Comparison of ENCODE assay signal across 8 cellular contexts in the genomic region with DNA sequence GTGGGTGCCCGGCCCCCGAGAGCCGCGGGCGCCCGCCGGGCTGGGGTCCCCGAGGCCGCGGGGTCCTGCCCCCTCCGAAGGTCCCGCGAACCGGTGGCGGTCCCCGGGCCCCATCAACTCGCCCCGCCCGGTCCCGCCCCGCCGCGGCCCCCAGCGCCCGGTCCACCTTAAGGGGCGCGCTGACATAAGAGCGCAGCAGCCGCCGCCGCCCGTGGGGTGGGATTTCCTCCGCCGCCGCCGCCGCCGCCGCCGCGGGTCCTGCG. TPM values are rescaled to one million over a fixed set of nuclear protein-coding genes. Genes with fewer than 3 reads are reported as not detected.
DNase-seq lines count a peak whose midpoint lies in the region; ATAC-seq and TF ChIP-seq lines count a peak whose summit lies in the region.

A gene with protein sequence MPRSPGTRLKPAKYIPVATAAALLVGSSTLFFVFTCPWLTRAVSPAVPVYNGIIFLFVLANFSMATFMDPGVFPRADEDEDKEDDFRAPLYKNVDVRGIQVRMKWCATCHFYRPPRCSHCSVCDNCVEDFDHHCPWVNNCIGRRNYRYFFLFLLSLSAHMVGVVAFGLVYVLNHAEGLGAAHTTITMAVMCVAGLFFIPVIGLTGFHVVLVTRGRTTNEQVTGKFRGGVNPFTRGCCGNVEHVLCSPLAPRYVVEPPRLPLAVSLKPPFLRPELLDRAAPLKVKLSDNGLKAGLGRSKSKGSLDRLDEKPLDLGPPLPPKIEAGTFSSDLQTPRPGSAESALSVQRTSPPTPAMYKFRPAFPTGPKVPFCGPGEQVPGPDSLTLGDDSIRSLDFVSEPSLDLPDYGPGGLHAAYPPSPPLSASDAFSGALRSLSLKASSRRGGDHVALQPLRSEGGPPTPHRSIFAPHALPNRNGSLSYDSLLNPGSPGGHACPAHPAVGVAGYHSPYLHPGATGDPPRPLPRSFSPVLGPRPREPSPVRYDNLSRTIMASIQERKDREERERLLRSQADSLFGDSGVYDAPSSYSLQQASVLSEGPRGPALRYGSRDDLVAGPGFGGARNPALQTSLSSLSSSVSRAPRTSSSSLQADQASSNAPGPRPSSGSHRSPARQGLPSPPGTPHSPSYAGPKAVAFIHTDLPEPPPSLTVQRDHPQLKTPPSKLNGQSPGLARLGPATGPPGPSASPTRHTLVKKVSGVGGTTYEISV (plus strand): TSS at position 212 of the 263 bp plus-strand sequence. CDS start 144 bp downstream, outside the sequence.

- peak; percentile 43 for DNase-seq in activated CD4-positive, alpha-beta T cell treated with anti-CD3 and anti-CD28 coated beads for 48 hours
- DNase-seq in mucosa of gallbladder (ENCODE audit: low spot score) (no peak), tibial artery (no peak), SIG-M5 (lab: John Stamatoyannopoulos, UW) (no peak)

- H3K9ac ChIP-seq in endocrine pancreas (ENCODE audit: control insufficient read depth, insufficient read depth, low read length), result peak within 1 kb of the TSS; percentile 61

- H3K27me3 ChIP-seq in endocrine pancreas (ENCODE audit: control insufficient read depth, insufficient read depth, low read length) (no peaks in the 10 kb centered on the region), tibial artery (no peaks in the 10 kb centered on the region)

- H3K4me3 ChIP-seq in GM12875 (ENCODE audit: low read depth, low read length), result peak within 1 kb of the TSS; percentile 73
- H3K4me3 ChIP-seq in endocrine pancreas (ENCODE audit: control insufficient read depth, insufficient read depth, low read length), result no peak within 1 kb of the TSS
- H3K4me3 ChIP-seq in tibial artery, result peak within 1 kb of the TSS; percentile 97 to 100

- H3K27ac ChIP-seq in tibial artery, result peak within 1 kb of the TSS; percentile 89 to 95

- H3K36me3 ChIP-seq in endocrine pancreas (ENCODE audit: control insufficient read depth, insufficient read depth, low read length), result no peaks in the 10 kb centered on the region
- H3K36me3 ChIP-seq in tibial artery, result peaks cover 3 to 14% (median 4%) of the 10 kb centered on the region in 3 donors

- H3K4me1 ChIP-seq in endocrine pancreas (ENCODE audit: control insufficient read depth, insufficient read depth, low read length) (no peaks in the 10 kb centered on the region), tibial artery (peaks cover 0 to 66% (median 51%) of the 10 kb centered on the region in 4 donors)

- TF ChIP-seq CTCF in GM12875 (IDR thresholded peaks at IDR 0.05; ENCODE audit: borderline replicate concordance, insufficient read depth, low read depth, low read length) (no peak), tibial artery (IDR thresholded peaks at IDR 0.05) (no peak)

- intact Hi-C loops in tibial artery (cut with DNase I; ENCODE audit: low total_unique reads), result no loop called here

- peak; percentile 42 for ATAC-seq in HG02981 (IDR thresholded peaks at IDR 0.05; ENCODE audit: unreplicated experiment)
- no peak for ATAC-seq in GM19455 (IDR thresholded peaks at IDR 0.05; ENCODE audit: unreplicated experiment)

- H3K9me3 ChIP-seq in endocrine pancreas (ENCODE audit: control insufficient read depth, low read length), result no peaks in the 10 kb centered on the region
- H3K9me3 ChIP-seq in tibial artery, result no peaks in the 10 kb centered on the region

RNA-seq across cellular contexts. Expression of the gene that starts here (rescaled TPM):
- 64.8 TPM for total RNA-seq in mucosa of gallbladder
